Comparison of ENCODE assay signal across 1 cellular context in the genomic region with DNA sequence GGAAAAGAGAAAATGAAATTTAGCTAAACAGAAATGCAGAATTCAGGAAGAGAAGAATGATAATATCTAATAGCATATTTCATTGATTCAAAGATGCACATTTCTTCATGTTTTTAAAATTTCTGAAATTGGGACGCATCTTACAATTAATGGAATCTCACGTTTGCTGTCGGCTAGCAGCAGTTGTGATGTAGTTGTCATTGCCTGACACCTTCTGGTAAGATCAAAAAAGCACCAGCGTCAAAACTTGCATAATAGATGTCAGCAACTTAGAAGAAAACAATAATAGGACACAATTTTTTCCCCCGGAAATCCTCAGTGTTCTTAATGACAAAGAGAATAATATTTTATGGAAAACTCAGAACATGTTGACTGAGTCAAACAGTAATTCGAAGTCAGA.
TF ChIP-seq lines count a peak whose summit lies in the region.

No MANE protein-coding gene starts in this region.

TF ChIP-seq in HCT116, 20 proteins besides CTCF, POLR2A, EP300 and RAD21 (continued from another document):
- TF ChIP-seq TCF7L2 (IDR thresholded peaks at IDR 0.05; ENCODE audit: borderline replicate concordance, extremely low read depth, insufficient read depth, insufficient read length): no peak
- no peak for TF ChIP-seq EGR1 (IDR thresholded peaks at IDR 0.05; ENCODE audit: low read depth)
- TF ChIP-seq, protein P1, sequence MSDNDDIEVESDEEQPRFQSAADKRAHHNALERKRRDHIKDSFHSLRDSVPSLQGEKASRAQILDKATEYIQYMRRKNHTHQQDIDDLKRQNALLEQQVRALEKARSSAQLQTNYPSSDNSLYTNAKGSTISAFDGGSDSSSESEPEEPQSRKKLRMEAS (IDR thresholded peaks at IDR 0.05): no peak
- TF ChIP-seq, protein P2, sequence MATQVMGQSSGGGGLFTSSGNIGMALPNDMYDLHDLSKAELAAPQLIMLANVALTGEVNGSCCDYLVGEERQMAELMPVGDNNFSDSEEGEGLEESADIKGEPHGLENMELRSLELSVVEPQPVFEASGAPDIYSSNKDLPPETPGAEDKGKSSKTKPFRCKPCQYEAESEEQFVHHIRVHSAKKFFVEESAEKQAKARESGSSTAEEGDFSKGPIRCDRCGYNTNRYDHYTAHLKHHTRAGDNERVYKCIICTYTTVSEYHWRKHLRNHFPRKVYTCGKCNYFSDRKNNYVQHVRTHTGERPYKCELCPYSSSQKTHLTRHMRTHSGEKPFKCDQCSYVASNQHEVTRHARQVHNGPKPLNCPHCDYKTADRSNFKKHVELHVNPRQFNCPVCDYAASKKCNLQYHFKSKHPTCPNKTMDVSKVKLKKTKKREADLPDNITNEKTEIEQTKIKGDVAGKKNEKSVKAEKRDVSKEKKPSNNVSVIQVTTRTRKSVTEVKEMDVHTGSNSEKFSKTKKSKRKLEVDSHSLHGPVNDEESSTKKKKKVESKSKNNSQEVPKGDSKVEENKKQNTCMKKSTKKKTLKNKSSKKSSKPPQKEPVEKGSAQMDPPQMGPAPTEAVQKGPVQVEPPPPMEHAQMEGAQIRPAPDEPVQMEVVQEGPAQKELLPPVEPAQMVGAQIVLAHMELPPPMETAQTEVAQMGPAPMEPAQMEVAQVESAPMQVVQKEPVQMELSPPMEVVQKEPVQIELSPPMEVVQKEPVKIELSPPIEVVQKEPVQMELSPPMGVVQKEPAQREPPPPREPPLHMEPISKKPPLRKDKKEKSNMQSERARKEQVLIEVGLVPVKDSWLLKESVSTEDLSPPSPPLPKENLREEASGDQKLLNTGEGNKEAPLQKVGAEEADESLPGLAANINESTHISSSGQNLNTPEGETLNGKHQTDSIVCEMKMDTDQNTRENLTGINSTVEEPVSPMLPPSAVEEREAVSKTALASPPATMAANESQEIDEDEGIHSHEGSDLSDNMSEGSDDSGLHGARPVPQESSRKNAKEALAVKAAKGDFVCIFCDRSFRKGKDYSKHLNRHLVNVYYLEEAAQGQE (IDR thresholded peaks at IDR 0.05; ENCODE audit: low read depth): no peak
TF ChIP-seq in HCT116: peak in this region for 0.
